Comparison of ENCODE assay signal across 9 cellular contexts in the genomic region with DNA sequence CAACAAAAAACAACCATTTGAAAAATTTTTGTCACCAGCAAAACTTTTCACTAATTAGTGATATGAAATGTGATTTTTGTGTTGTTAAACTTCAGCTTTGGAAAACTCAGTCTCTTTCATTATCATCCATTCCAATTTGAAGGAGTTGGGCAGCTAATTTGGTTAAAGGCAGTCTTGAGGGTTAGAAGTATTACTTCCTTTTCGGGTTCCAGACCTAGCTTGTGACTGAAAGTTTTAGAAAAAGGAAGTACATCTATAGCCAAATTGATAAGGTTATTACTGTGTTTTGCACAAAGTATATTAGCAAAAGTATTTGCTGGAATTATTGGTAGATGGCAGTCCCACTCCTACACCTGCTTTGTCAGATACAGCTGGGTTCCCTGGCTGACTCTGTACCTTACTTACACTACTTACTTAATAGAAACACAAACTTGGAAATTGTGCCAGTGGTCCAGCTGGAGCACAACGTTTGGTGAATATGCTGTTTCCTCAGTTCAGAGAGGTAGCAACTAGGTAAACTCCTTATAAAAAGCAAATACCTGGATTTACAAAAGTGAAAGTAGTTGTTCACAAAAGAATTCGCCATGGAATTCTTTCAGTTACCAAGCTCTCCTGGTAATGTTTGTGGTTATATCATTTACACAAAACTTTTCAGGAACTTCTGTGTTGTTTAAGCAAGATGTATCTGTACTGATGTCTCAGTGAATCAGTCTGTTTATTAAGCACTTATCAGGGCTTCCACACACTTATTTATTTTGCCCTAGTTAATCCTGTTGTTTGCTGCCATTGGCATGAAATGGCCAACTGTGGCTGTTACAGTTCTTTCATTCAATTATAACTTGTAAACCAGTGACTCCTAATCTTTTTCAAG. TPM values are rescaled to one million over a fixed set of nuclear protein-coding genes. Genes with fewer than 3 reads are reported as not detected.
DNase-seq lines count a peak whose midpoint lies in the region; ATAC-seq and TF ChIP-seq lines count a peak whose summit lies in the region.
"Had no signal": no experiment of that assay in that cellular context is flagged by ENCODE, and none has a peak within 500 bp of the region (broad histone marks: within the 10 kb centered on the region; RNA-seq: fewer than 3 reads in every experiment).

No MANE protein-coding gene starts in this region.

- no peaks in the 10 kb centered on the region for H3K27me3 Mint-ChIP-seq in MCF 10A (ENCODE audit: insufficient read depth, unreplicated experiment)
- H3K27me3 Mint-ChIP-seq in HFFc6 (ENCODE audit: insufficient read depth) = no peaks in the 10 kb centered on the region
- no peaks in the 10 kb centered on the region for H3K27me3 Mint-ChIP-seq in naive thymus-derived CD8-positive, alpha-beta T cell

- H3K4me3 Mint-ChIP-seq in MCF 10A (ENCODE audit: unreplicated experiment) (no peak overlapping the region), HFFc6 (no peak overlapping the region)
- no peak overlapping the region for H3K4me3 Mint-ChIP-seq in naive thymus-derived CD8-positive, alpha-beta T cell

- intact Hi-C loops in MCF 10A (cut with micrococcal nuclease) (no loop called here), breast epithelium (cut with DNase I; ENCODE audit: low total_unique reads) (no loop called here), stomach (cut with DNase I; ENCODE audit: low total_unique reads) (no loop called here)

- H3K9me3 ChIP-seq in breast epithelium = no peaks in the 10 kb centered on the region
- no peaks in the 10 kb centered on the region for H3K9me3 ChIP-seq in stomach

- peak overlapping the region in 1 of 2 donors; percentile 45 for H3K27ac ChIP-seq in breast epithelium
- peak overlapping the region; percentile 43 to 72 (median 67) for H3K27ac ChIP-seq in stomach

- H3K27me3 ChIP-seq in breast epithelium (no peaks in the 10 kb centered on the region), stomach (no peaks in the 10 kb centered on the region)

- TF ChIP-seq CTCF in MCF 10A (IDR thresholded peaks at IDR 0.05; ENCODE audit: unreplicated experiment) (no peak), breast epithelium (IDR thresholded peaks at IDR 0.05) (no peak), stomach (IDR thresholded peaks at IDR 0.05) (no peak), HFFc6 (IDR thresholded peaks at IDR 0.05) (no peak)

- H3K27ac Mint-ChIP-seq in MCF 10A (ENCODE audit: low read depth, unreplicated experiment) (peak overlapping the region; percentile 31), HFFc6 (no peak overlapping the region)
- peak overlapping the region in 1 of 10 donors; percentile 53 for H3K27ac Mint-ChIP-seq in naive thymus-derived CD8-positive, alpha-beta T cell

- WGBS in stomach, 5 donors = 24 to 40% (median 32%) methylated on average over 3 of the region's 3 CpGs

- H3K36me3 Mint-ChIP-seq in MCF 10A (ENCODE audit: insufficient read depth, unreplicated experiment) = peaks cover 95% of the 10 kb centered on the region
- peaks cover 50% of the 10 kb centered on the region for H3K36me3 Mint-ChIP-seq in HFFc6 (ENCODE audit: low read depth)
- peaks cover 8 to 70% (median 40%) of the 10 kb centered on the region in 3 donors for H3K36me3 Mint-ChIP-seq in naive thymus-derived CD8-positive, alpha-beta T cell

- H3K4me3 ChIP-seq in breast epithelium (no peak overlapping the region), stomach (no peak overlapping the region)

- POLR2A ChIA-PET in MCF 10A (lab: Yijun Ruan, JAX) = interaction anchor here (0.7 to 1.7 kb wide), 11 partner anchors 8 to 383 kb away, joined by 3 to 7 read pairs (median 3); partner anchors contain the start of gene SSR3
- POLR2A ChIA-PET in naive thymus-derived CD8-positive, alpha-beta T cell (lab: Charles Lee) = no interaction called here

- TF ChIP-seq POLR2A in breast epithelium (IDR thresholded peaks at IDR 0.05) = no peak
- TF ChIP-seq POLR2A in stomach (IDR thresholded peaks at IDR 0.05) = no peak

- DNase-seq in MCF 10A (ENCODE audit: unreplicated experiment) (no peak), breast epithelium (ENCODE audit: low spot score in 2 of 2) (no peak), SKM-1 (lab: John Stamatoyannopoulos, UW; ENCODE audit: unreplicated experiment) (peak; percentile 57), stomach (no peak), HFFc6 (no peak)
- DNase-seq in stimulated activated CD4-positive, alpha-beta T cell treated with anti-CD3 and anti-CD28 coated beads, Interleukin-15, amount 100 ng/mL, for 24 hours = no peak
- no peak for DNase-seq in naive thymus-derived CD8-positive, alpha-beta T cell
- DNase-seq: ACHN had no signal

- no peak for TF ChIP-seq EP300 in stomach (IDR thresholded peaks at IDR 0.05)

- no peaks in the 10 kb centered on the region for H3K36me3 ChIP-seq in breast epithelium
- H3K36me3 ChIP-seq in stomach = peaks cover 0 to 73% (median 54%) of the 10 kb centered on the region in 4 donors

- H3K4me1 Mint-ChIP-seq in MCF 10A (ENCODE audit: insufficient read depth, unreplicated experiment) = peaks cover 8% of the 10 kb centered on the region
- peaks cover 60% of the 10 kb centered on the region for H3K4me1 Mint-ChIP-seq in HFFc6 (ENCODE audit: low read depth)
- H3K4me1 Mint-ChIP-seq in naive thymus-derived CD8-positive, alpha-beta T cell = peaks cover 0 to 28% (median 5%) of the 10 kb centered on the region in 4 donors

- peak; percentile 56 for ATAC-seq in HG03095 (IDR thresholded peaks at IDR 0.05; ENCODE audit: unreplicated experiment)
- no peak for ATAC-seq in naive thymus-derived CD8-positive, alpha-beta T cell

- CTCF ChIA-PET in MCF 10A (lab: Yijun Ruan, JAX) = interaction anchor here (0.6 to 0.9 kb wide), 3 partner anchors 369 to 696 kb away, joined by 3 to 4 read pairs (median 3); no protein-coding TSS in a partner anchor

- no peaks in the 10 kb centered on the region for H3K9me3 Mint-ChIP-seq in MCF 10A (ENCODE audit: unreplicated experiment)
- no peaks in the 10 kb centered on the region for H3K9me3 Mint-ChIP-seq in HFFc6
- H3K9me3 Mint-ChIP-seq in naive thymus-derived CD8-positive, alpha-beta T cell = no peaks in the 10 kb centered on the region

- BruUV-seq in MCF 10A (replicated peaks; lab: Mats Ljungman, UMichigan) = no TSS peak

- H3K4me1 ChIP-seq in breast epithelium (no peaks in the 10 kb centered on the region), stomach (peaks cover 0 to 44% (median 15%) of the 10 kb centered on the region in 4 donors)

RNA-seq across cellular contexts. Expression of gene TIPARP, which starts 31.6 kb away (rescaled TPM):
- total RNA-seq in MCF 10A (2022) (41.6 and 50.0 TPM in 2 replicates), breast epithelium (100 to 1,000 TPM in 1 of 3 donors, 10 to 100 TPM in 2; 28.5 to 103 (median 45.1) TPM), stomach (10 to 100 TPM in 4 of 5 donors, 1 to 10 TPM in 1; 7.2 to 73.4 (median 40.6) TPM)
- 10 to 100 TPM in 1 of 3 donors, 1 to 10 TPM in 2; 7.8 to 20.2 (median 9.5) TPM for polyA plus RNA-seq in stomach
- 10 to 100 TPM; 60.6 to 78.0 (median 67.4) TPM for total RNA-seq in HFFc6 (2021; fragmentation: NEBNext Ultra II Directional; extraction: Animal tissue kit (Norgen Biotek cat#: 25700))
- total RNA-seq in naive thymus-derived CD8-positive, alpha-beta T cell = 10 to 100 TPM; 57.3 to 62.0 TPM
- polyA plus RNA-seq in naive thymus-derived CD8-positive, alpha-beta T cell = 10 to 100 TPM in 1 of 3 donors, 1 to 10 TPM in 2; 4.2 to 20.9 (median 7.0) TPM
